ENCODE assay signal across 29 cellular contexts in genomic region chr7:14403587-14403986, GRCh38.
DNase-seq lines count a peak whose midpoint lies in the region; ATAC-seq, FAIRE-seq and TF ChIP-seq lines count a peak whose summit lies in the region.
"Had no signal": no experiment of that assay in that cellular context is flagged by ENCODE, and none has a peak within 500 bp of the region (broad histone marks: within the 10 kb centered on the region; RNA-seq: fewer than 3 reads in every experiment).

No MANE protein-coding gene starts in this region.

- H3K4ac ChIP-seq in mesenchymal stem cell (ENCODE audit: low read depth in 1 of 2, low read length in 2 of 2) = no peak overlapping the region

- intact Hi-C loops in HCT116 (cut with micrococcal nuclease) = no loop called here

- H3K27me3 ChIP-seq in HCT116 (ENCODE audit: insufficient read depth, low read length) (no peaks in the 10 kb centered on the region), keratinocyte (ENCODE audit: control insufficient read depth, extremely low read depth, insufficient read depth, low read length) (no peaks in the 10 kb centered on the region), mesenchymal stem cell (ENCODE audit: control insufficient read depth in 1 of 2, insufficient read depth in 1 of 2, low read length in 2 of 2) (no peaks in the 10 kb centered on the region)
- H3K27me3 ChIP-seq: heart left ventricle had no signal

- H4K8ac ChIP-seq in mesenchymal stem cell (ENCODE audit: low read length) = no peak overlapping the region

- dilution Hi-C loops in keratinocyte (cut with MboI; ENCODE audit: extremely low pct_ligation_motif_present, low sequenced_read_pairs) = no loop called here

- TF ChIP-seq CTCF in HCT116 (IDR thresholded peaks at IDR 0.05 in 2 of 3, conservative IDR thresholded peaks at IDR 0.05 in 1 of 3; ENCODE audit: borderline replicate concordance in 1 of 3, insufficient read depth in 1 of 3, low read depth in 2 of 3, low read length in 2 of 3) (no peak), keratinocyte (optimal IDR thresholded peaks at IDR 0.05 in 1 of 3, IDR thresholded peaks at IDR 0.05 in 1 of 3, conservative IDR thresholded peaks at IDR 0.05 in 1 of 3; ENCODE audit: extremely low read depth in 1 of 3, insufficient read depth in 2 of 3, low read length in 3 of 3) (no peak)

- FAIRE-seq in keratinocyte (lab: Jason Lieb, UNC) = no peak
- FAIRE-seq: colon, GM12892 had no signal

- no peak overlapping the region for H2BK120ac ChIP-seq in mesenchymal stem cell (ENCODE audit: low read depth, low read length)

- TF ChIP-seq RAD21 in HCT116 (IDR thresholded peaks at IDR 0.05; ENCODE audit: low read depth) = no peak

- no peak for ATAC-seq in HCT116
- ATAC-seq: activated CD8-positive, alpha-beta T cell treated with anti-CD3 and anti-CD28 coated beads for 36 hours; CD8-positive, alpha-beta T cell; heart left ventricle; lower lobe of right lung; natural killer cell; Right ventricle myocardium inferior; stimulated activated memory B cell treated with anti-CD40 and anti-IgM and Interleukin-4, amounts not matched to agents 10 μg/mL and 1 μg/mL and 100 μg/mL, for 72 hours had no signal

- H2BK12ac ChIP-seq in mesenchymal stem cell (ENCODE audit: low read length in 2 of 2) = no peak overlapping the region

- H3K4me2 ChIP-seq in HCT116 (ENCODE audit: low read length) (no peak overlapping the region), keratinocyte (ENCODE audit: control insufficient read depth, extremely low read depth, insufficient read depth, low read depth, low read length) (no peak overlapping the region), mesenchymal stem cell (ENCODE audit: low read length, poor library complexity, severe bottlenecking) (no peak overlapping the region)
- H3K4me2 ChIP-seq: PC-9 had no signal

- no peak overlapping the region for H4K91ac ChIP-seq in mesenchymal stem cell (ENCODE audit: low read length)

- H3K9me3 ChIP-seq in HCT116 (ENCODE audit: control insufficient read depth in 1 of 2, insufficient read depth in 1 of 2, low read depth in 1 of 2, low read length in 2 of 2) (no peaks in the 10 kb centered on the region), keratinocyte (ENCODE audit: control insufficient read depth, low read depth, low read length) (no peaks in the 10 kb centered on the region), mesenchymal stem cell (ENCODE audit: control insufficient read depth, low read length) (no peaks in the 10 kb centered on the region)
- H3K9me3 ChIP-seq: HAP-1, heart left ventricle, lower lobe of right lung, prostate gland had no signal

- H2AFZ ChIP-seq in HCT116 (ENCODE audit: low read depth, low read length, poor library complexity, severe bottlenecking) (no peak overlapping the region), keratinocyte (ENCODE audit: control insufficient read depth, low read length) (no peak overlapping the region), mesenchymal stem cell (ENCODE audit: low read depth, low read length) (no peak overlapping the region)
- H2AFZ ChIP-seq: PC-9 had no signal

- no peaks in the 10 kb centered on the region for H3K4me1 ChIP-seq in HCT116 (ENCODE audit: control insufficient read depth in 1 of 2, insufficient read depth in 2 of 2, low read length in 2 of 2)
- no peaks in the 10 kb centered on the region for H3K4me1 ChIP-seq in keratinocyte (ENCODE audit: control insufficient read depth, extremely low read depth, insufficient read depth, low read length)
- H3K4me1 ChIP-seq in mesenchymal stem cell (ENCODE audit: control insufficient read depth, insufficient read depth, low read depth, low read length) = no peaks in the 10 kb centered on the region
- H3K4me1 ChIP-seq: HAP-1, lower lobe of right lung, prostate gland had no signal

- RAD21 ChIA-PET in HCT116 (lab: Charles Lee; ENCODE audit: low non-redundant PET in 1 of 2, low total read pairs in 2 of 2, uncharacterized antibody in 2 of 2, unreplicated experiment in 2 of 2) = no interaction called here

- H3K9ac ChIP-seq in HCT116 (ENCODE audit: low read length) (no peak overlapping the region), keratinocyte (ENCODE audit: control insufficient read depth, extremely low read depth, insufficient read depth, low read length) (no peak overlapping the region), mesenchymal stem cell (ENCODE audit: low read length) (no peak overlapping the region)

- no peak overlapping the region for H2BK5ac ChIP-seq in mesenchymal stem cell (ENCODE audit: low read depth, low read length, poor library complexity, severe bottlenecking)

- CTCF ChIA-PET in HCT116 (lab: Charles Lee) = no interaction called here

- H4K20me1 ChIP-seq in HCT116 (ENCODE audit: insufficient read depth) (no peaks in the 10 kb centered on the region), keratinocyte (ENCODE audit: control insufficient read depth, extremely low read depth, insufficient read depth, low read length) (no peaks in the 10 kb centered on the region)

- H3K18ac ChIP-seq in mesenchymal stem cell (ENCODE audit: low read depth in 1 of 2, low read length in 2 of 2) = no peak overlapping the region

- DNase-seq in A172 (ENCODE audit: low spot score) = peak; percentile 27
- DNase-seq in HCT116 (ENCODE audit: low read depth, low spot score) = no peak
- DNase-seq in astrocyte of the hippocampus (ENCODE audit: low read depth, low spot score) = peak; percentile 73
- peak; percentile 2 for DNase-seq in keratinocyte (ENCODE audit: low read depth, low spot score)
- DNase-seq in DMS153 (lab: John Stamatoyannopoulos, UW) = no peak
- DNase-seq in effector CD8-positive, alpha-beta T cell (lab: John Stamatoyannopoulos, UW) = no peak
- no peak for DNase-seq in mesenchymal stem cell
- DNase-seq: activated CD8-positive, alpha-beta memory T cell treated with anti-CD3 and anti-CD28 coated beads, Interleukin-2, amount 50 U/mL, for 48 hours; activated CD8-positive, alpha-beta T cell treated with anti-CD3 and anti-CD28 coated beads for 36 hours; activated naive CD4-positive, alpha-beta T cell treated with anti-CD3 and anti-CD28 coated beads for 36 hours; CD8-positive, alpha-beta T cell; DMS 273 treated with DMSO at 0.1 percent for 48 hours; effector CD4-positive, alpha-beta T cell; heart left ventricle; kidney glomerular epithelial cell; lower lobe of right lung; natural killer cell; NCI-H1436 treated with DMSO at 0.1 percent for 48 hours; NCI-H226; NCI-H69; nucleus accumbens; PC-9; stimulated activated CD4-positive, alpha-beta T cell treated with anti-CD3 and anti-CD28 coated beads, Interleukin-15, amount 100 ng/mL, for 24 hours had no signal

- H3K36me3 ChIP-seq in HCT116 (ENCODE audit: control insufficient read depth in 1 of 2, insufficient read depth in 2 of 2, low read length in 2 of 2) = no peaks in the 10 kb centered on the region
- no peaks in the 10 kb centered on the region for H3K36me3 ChIP-seq in keratinocyte (ENCODE audit: control insufficient read depth in 2 of 2, extremely low read depth in 1 of 2, insufficient read depth in 2 of 2, low read length in 2 of 2)
- H3K36me3 ChIP-seq in mesenchymal stem cell (ENCODE audit: control insufficient read depth in 1 of 2, insufficient read depth in 2 of 2, low read depth in 1 of 2, low read length in 2 of 2) = no peaks in the 10 kb centered on the region
- H3K36me3 ChIP-seq: HAP-1, heart left ventricle, lower lobe of right lung, prostate gland had no signal

- BruUV-seq in HCT116 (replicated peaks; lab: Mats Ljungman, UMichigan) = no TSS peak

- no peak overlapping the region for H3K23ac ChIP-seq in mesenchymal stem cell (ENCODE audit: low read length in 2 of 2)

- H3K9me2 ChIP-seq in HCT116 (ENCODE audit: insufficient read depth) = no peaks in the 10 kb centered on the region

- H3K79me2 ChIP-seq in HCT116 (ENCODE audit: insufficient read depth, low read length) (no peaks in the 10 kb centered on the region), keratinocyte (ENCODE audit: control insufficient read depth, insufficient read depth, low read length) (no peaks in the 10 kb centered on the region)

- POLR2A ChIA-PET in HCT116 (lab: Charles Lee) = no interaction called here

- H3K79me1 ChIP-seq in mesenchymal stem cell (replicated peaks; ENCODE audit: low read length, poor library complexity, severe bottlenecking) = no peaks in the 10 kb centered on the region

- H3K14ac ChIP-seq in mesenchymal stem cell (ENCODE audit: low read length in 2 of 2) = no peak overlapping the region

- no peak overlapping the region for H2BK15ac ChIP-seq in mesenchymal stem cell (ENCODE audit: low read depth, poor library complexity, severe bottlenecking)

- H3K4me3 ChIP-seq in HCT116 (replicated peaks in 1 of 2; ENCODE audit: low read depth in 1 of 2, low read length in 2 of 2) = no peak overlapping the region
- no peak overlapping the region for H3K4me3 ChIP-seq in keratinocyte (ENCODE audit: control insufficient read depth in 2 of 3, extremely low read depth in 1 of 3, insufficient read depth in 2 of 3, low read depth in 1 of 3, low read length in 3 of 3)
- H3K4me3 ChIP-seq in mesenchymal stem cell (ENCODE audit: insufficient read depth in 1 of 2, low read depth in 1 of 2, low read length in 2 of 2) = no peak overlapping the region
- H3K4me3 ChIP-seq: HAP-1, heart left ventricle, lower lobe of right lung, PC-9, prostate gland had no signal

- H2AK5ac ChIP-seq in mesenchymal stem cell (ENCODE audit: low read length, severe bottlenecking) = no peak overlapping the region

- WGBS in mesenchymal stem cell = 85% methylated on average over 2 of the region's 2 CpGs

- H3K27ac ChIP-seq in HCT116 (ENCODE audit: low read depth, low read length) = no peak overlapping the region
- no peak overlapping the region for H3K27ac ChIP-seq in keratinocyte (ENCODE audit: control insufficient read depth, insufficient read depth, low read length)
- no peak overlapping the region for H3K27ac ChIP-seq in mesenchymal stem cell (ENCODE audit: low read length, poor library complexity, severe bottlenecking)
- H3K27ac ChIP-seq: heart left ventricle, lower lobe of right lung, PC-9, prostate gland had no signal

- no peaks in the 10 kb centered on the region for H3K9me1 ChIP-seq in keratinocyte (ENCODE audit: control insufficient read depth, extremely low read depth, insufficient read depth, low read length)

- no peak for TF ChIP-seq POLR2A in HCT116 (IDR thresholded peaks at IDR 0.05; ENCODE audit: borderline replicate concordance, extremely low read depth, insufficient read depth, insufficient read length)

TF ChIP-seq in HCT116, 20 proteins besides CTCF, POLR2A, EP300 and RAD21:
- TF ChIP-seq YY1 (IDR thresholded peaks at IDR 0.05; ENCODE audit: extremely low read depth, insufficient replicate concordance, low read depth, low read length) (no peak), JUND (IDR thresholded peaks at IDR 0.05) (peak; percentile 24; the same call in 1 of the 2 replicates)

Comparison
In these comparisons a context has a peak if more than half of its experiments do, and no peak if none do; other contexts are left out.
1. DNase-seq: peak in A172 (single experiment), astrocyte of the hippocampus (single experiment) and keratinocyte (single experiment); none in HCT116 (single experiment), DMS153 (single experiment), effector CD8-positive, alpha-beta T cell (single experiment) and mesenchymal stem cell (single experiment).